In the genomic region with DNA sequence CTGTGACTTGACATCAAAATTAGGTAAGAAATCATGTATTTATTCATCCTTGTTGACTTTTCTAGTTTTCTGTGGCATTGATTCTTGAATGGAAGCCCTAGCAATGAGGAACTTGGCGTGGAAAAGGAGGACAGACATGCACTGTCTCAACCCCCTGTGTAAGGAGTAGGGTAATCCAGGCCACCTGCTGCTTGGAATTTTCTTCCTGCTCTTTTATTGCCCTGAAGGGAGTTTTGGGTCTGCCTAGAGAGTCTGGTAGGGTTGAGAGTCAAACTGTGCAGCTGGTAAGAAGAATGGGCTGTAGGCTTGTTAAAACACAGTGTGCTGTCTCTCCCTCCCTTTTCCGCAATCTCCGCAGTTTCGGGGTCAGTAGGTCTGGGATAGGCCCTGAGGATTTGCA, we compare ENCODE assay signal across 35 cellular contexts.
"Had no signal": no experiment of that assay in that cellular context is flagged by ENCODE, and none has a peak within 500 bp of the region (broad histone marks: within the 10 kb centered on the region; RNA-seq: fewer than 3 reads in every experiment).

No MANE protein-coding gene starts in this region.

- DNase-seq: Kasumi-1, MG63, MM.1S, MV-4-11, NCI-H1048, NCI-H1092, NCI-H1092 treated with DMSO at 0.1 percent for 48 hours, NCI-H1105, NCI-H1105 treated with DMSO at 0.1 percent for 48 hours, NCI-H1417, NCI-H1417 treated with DMSO at 0.1 percent for 48 hours, NCI-H1436, NCI-H1436 treated with DMSO at 0.1 percent for 48 hours, NCI-H146, NCI-H1694, NCI-H1694 treated with DMSO at 0.1 percent for 48 hours, NCI-H187, NCI-H187 treated with DMSO at 0.1 percent for 48 hours, NCI-H1930, NCI-H2029, NCI-H2029 treated with DMSO at 0.1 percent for 48 hours, NCI-H2081, NCI-H2081 treated with DMSO at 0.1 percent for 48 hours, NCI-H2107, NCI-H2171, NCI-H2171 treated with DMSO at 0.1 percent for 48 hours, NCI-H2227 treated with DMSO at 0.1 percent for 48 hours, NCI-H226, NCI-H345, NCI-H446, NCI-H446 treated with DMSO at 0.1 percent for 48 hours, NCI-H510A, NCI-H510A treated with DMSO at 0.1 percent for 48 hours, NCI-H524, NCI-H524 treated with DMSO at 0.1 percent for 48 hours had no signal
